12 cellular contexts compared by ENCODE assay signal in the genomic region with DNA sequence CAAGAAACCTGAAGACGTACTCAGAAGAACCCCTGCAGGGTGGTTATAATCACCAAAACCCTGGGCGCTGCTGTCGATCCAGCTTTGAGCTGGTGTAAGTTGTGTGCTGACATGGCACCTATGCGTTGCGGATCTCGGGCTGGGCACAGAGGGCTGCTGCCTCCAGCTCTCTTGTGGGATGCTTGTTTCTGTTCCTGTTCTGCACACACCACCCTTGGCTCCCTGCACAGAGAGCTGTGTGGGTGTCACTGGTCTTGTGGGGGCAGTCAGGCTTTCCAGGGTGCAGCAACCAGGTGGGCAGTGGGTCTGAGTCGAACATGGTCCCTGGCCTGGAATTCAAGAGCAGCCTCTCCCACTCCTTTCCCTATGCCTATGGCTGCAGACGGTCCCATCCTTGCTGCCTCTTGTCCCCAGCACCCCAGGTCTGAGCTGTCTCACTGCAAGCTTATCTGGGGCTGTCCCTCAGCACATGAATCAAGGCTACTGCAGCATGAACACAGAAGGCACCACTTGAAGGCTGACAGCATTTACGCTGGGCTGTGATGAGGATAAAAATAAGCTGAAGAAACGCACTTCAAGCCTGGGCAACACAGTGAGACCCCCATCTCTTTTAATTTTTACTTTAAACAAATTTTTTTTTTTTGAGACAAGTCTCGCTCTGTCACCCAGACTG. TPM values are rescaled to one million over a fixed set of nuclear protein-coding genes. Genes with fewer than 3 reads are reported as not detected.
A peak's percentile ranks its signal among the peaks of the same experiment; 100 is the strongest.
DNase-seq lines count a peak whose midpoint lies in the region; ATAC-seq and TF ChIP-seq lines count a peak whose summit lies in the region.
"Had no signal": no experiment of that assay in that cellular context is flagged by ENCODE, and none has a peak within 500 bp of the region (broad histone marks: within the 10 kb centered on the region; RNA-seq: fewer than 3 reads in every experiment).

No MANE protein-coding gene starts in this region.

- no peak overlapping the region for H4K8ac ChIP-seq in trophoblast cell (ENCODE audit: low read depth, low read length)

- H3K79me1 ChIP-seq in trophoblast cell (ENCODE audit: low read length) = no peaks in the 10 kb centered on the region

- no peak overlapping the region for H2BK120ac ChIP-seq in trophoblast cell (ENCODE audit: insufficient read depth, low read length, poor library complexity)

- H3K9me3 ChIP-seq in trophoblast cell (ENCODE audit: insufficient read depth, low read depth, low read length) (peaks cover 1% of the 10 kb centered on the region), Peyer's patch (no peaks in the 10 kb centered on the region)
- H3K9me3 ChIP-seq: ascending aorta had no signal

- no peak overlapping the region for H2AK5ac ChIP-seq in trophoblast cell (ENCODE audit: low read length)

- ATAC-seq in activated T-cell treated with anti-CD3 and anti-CD28 coated beads, Interleukin-2, amount 50 U/mL, for 72 hours (replicated peaks in 1 of 2) = no peak
- no peak for ATAC-seq in effector memory CD8-positive, alpha-beta T cell (replicated peaks)
- ATAC-seq in GM21825 (IDR thresholded peaks at IDR 0.05; ENCODE audit: unreplicated experiment) = no peak

- H3K4me1 Mint-ChIP-seq in activated T-cell treated with anti-CD3 and anti-CD28 coated beads, Interleukin-2, amount 50 U/mL, for 72 hours (ENCODE audit: low read depth) = peaks cover 21% of the 10 kb centered on the region
- peaks cover 17 to 35% of the 10 kb centered on the region in 2 donors for H3K4me1 Mint-ChIP-seq in effector memory CD8-positive, alpha-beta T cell (ENCODE audit: low read depth in 2 of 2)

- H3K27me3 Mint-ChIP-seq in activated T-cell treated with anti-CD3 and anti-CD28 coated beads, Interleukin-2, amount 50 U/mL, for 72 hours (ENCODE audit: low read depth) = no peaks in the 10 kb centered on the region
- no peaks in the 10 kb centered on the region for H3K27me3 Mint-ChIP-seq in effector memory CD8-positive, alpha-beta T cell
- H3K27me3 Mint-ChIP-seq: stimulated activated naive CD8-positive, alpha-beta T cell treated with anti-CD3 and anti-CD28 coated beads, Interleukin-15, Interleukin-2, amounts not matched to agents 100 ng/mL and 50 ng/mL, for 24 hours had no signal

- H3K79me2 ChIP-seq in trophoblast cell (ENCODE audit: control insufficient read depth, insufficient read depth, low read length, poor library complexity) = no peaks in the 10 kb centered on the region

- no peak overlapping the region for H3K23ac ChIP-seq in trophoblast cell (ENCODE audit: low read length)

- H3K36me3 ChIP-seq in trophoblast cell (ENCODE audit: control insufficient read depth in 1 of 2, insufficient read depth in 2 of 2, low read length in 2 of 2) (peaks cover 80 to 82% of the 10 kb centered on the region in 2 experiments), Peyer's patch (peaks cover 0 to 56% (median 0%) of the 10 kb centered on the region in 3 donors)

- no peak overlapping the region for H3K18ac ChIP-seq in trophoblast cell (ENCODE audit: low read length)

- no peak overlapping the region for H3K27ac ChIP-seq in trophoblast cell (ENCODE audit: low read depth, low read length)
- no peak overlapping the region for H3K27ac ChIP-seq in Peyer's patch
- H3K27ac ChIP-seq: ascending aorta, WERI-Rb-1 had no signal

- no peak overlapping the region for H3K4me3 Mint-ChIP-seq in activated T-cell treated with anti-CD3 and anti-CD28 coated beads, Interleukin-2, amount 50 U/mL, for 72 hours
- no peak overlapping the region for H3K4me3 Mint-ChIP-seq in effector memory CD8-positive, alpha-beta T cell
- H3K4me3 Mint-ChIP-seq: stimulated activated naive CD8-positive, alpha-beta T cell treated with anti-CD3 and anti-CD28 coated beads, Interleukin-15, Interleukin-2, amounts not matched to agents 100 ng/mL and 50 ng/mL, for 24 hours had no signal

- peak overlapping the region; percentile 15 for H4K12ac ChIP-seq in trophoblast cell (ENCODE audit: low read depth, low read length)

- whole genome bisulfite sequencing in trophoblast cell (ENCODE audit: extremely low coverage, insufficient coverage, insufficient read length) = no CpG with 5 or more reads among the region's 11 CpGs

- no peak for DNase-seq in activated T-cell treated with anti-CD3 and anti-CD28 coated beads, Interleukin-2, amount 50 U/mL, for 72 hours
- DNase-seq in activated T-cell treated with anti-CD3 and anti-CD28 coated beads for 4 hours = no peak
- DNase-seq in MV-4-11 (lab: John Stamatoyannopoulos, UW) = peak; percentile 37
- DNase-seq in effector memory CD8-positive, alpha-beta T cell = no peak
- no peak for DNase-seq in trophoblast cell
- no peak for DNase-seq in Peyer's patch
- DNase-seq in SIG-M5 treated with dmso at 0.1 percent for 504 hours (lab: John Stamatoyannopoulos, UW; ENCODE audit: unreplicated experiment) = no peak
- DNase-seq: NCI-H1436 treated with DMSO at 0.1 percent for 48 hours, WERI-Rb-1 had no signal

- H3K27ac Mint-ChIP-seq in activated T-cell treated with anti-CD3 and anti-CD28 coated beads, Interleukin-2, amount 50 U/mL, for 72 hours = peak overlapping the region; percentile 60
- peak overlapping the region; percentile 41 to 81 for H3K27ac Mint-ChIP-seq in effector memory CD8-positive, alpha-beta T cell
- H3K27ac Mint-ChIP-seq: stimulated activated naive CD8-positive, alpha-beta T cell treated with anti-CD3 and anti-CD28 coated beads, Interleukin-15, Interleukin-2, amounts not matched to agents 100 ng/mL and 50 ng/mL, for 24 hours had no signal

- peaks cover 9 to 21% of the 10 kb centered on the region in 2 donors for H3K36me3 Mint-ChIP-seq in activated T-cell treated with anti-CD3 and anti-CD28 coated beads, Interleukin-2, amount 50 U/mL, for 72 hours (ENCODE audit: insufficient read depth in 2 of 2)
- peaks cover 82% of the 10 kb centered on the region for H3K36me3 Mint-ChIP-seq in effector memory CD8-positive, alpha-beta T cell (ENCODE audit: insufficient read depth)

- H3K4me1 ChIP-seq in trophoblast cell (ENCODE audit: control insufficient read depth in 1 of 2, insufficient read depth in 2 of 2, low read length in 2 of 2) (no peaks in the 10 kb centered on the region), Peyer's patch (peaks cover 0 to 4% (median 0%) of the 10 kb centered on the region in 4 donors)
- H3K4me1 ChIP-seq: ascending aorta had no signal

- H3K4me2 ChIP-seq in trophoblast cell (ENCODE audit: low read length) = no peak overlapping the region

- no peak for TF ChIP-seq POLR2A in Peyer's patch (IDR thresholded peaks at IDR 0.05)

- no peak overlapping the region for H4K91ac ChIP-seq in trophoblast cell (ENCODE audit: low read depth, low read length)

- H3K14ac ChIP-seq in trophoblast cell (ENCODE audit: low read length) = no peak overlapping the region

- no peak overlapping the region for H2BK12ac ChIP-seq in trophoblast cell (ENCODE audit: low read length)

- no peak overlapping the region for H2AFZ ChIP-seq in trophoblast cell (ENCODE audit: insufficient read depth, low read length, poor library complexity)

- H2BK5ac ChIP-seq in trophoblast cell (ENCODE audit: low read depth, low read length, poor library complexity) = no peak overlapping the region

- H3K9me3 Mint-ChIP-seq in activated T-cell treated with anti-CD3 and anti-CD28 coated beads, Interleukin-2, amount 50 U/mL, for 72 hours = no peaks in the 10 kb centered on the region
- no peaks in the 10 kb centered on the region for H3K9me3 Mint-ChIP-seq in effector memory CD8-positive, alpha-beta T cell
- H3K9me3 Mint-ChIP-seq: stimulated activated naive CD8-positive, alpha-beta T cell treated with anti-CD3 and anti-CD28 coated beads, Interleukin-15, Interleukin-2, amounts not matched to agents 100 ng/mL and 50 ng/mL, for 24 hours had no signal

- H3K4ac ChIP-seq in trophoblast cell (ENCODE audit: low read depth, low read length) = no peak overlapping the region

- H3K9ac ChIP-seq in trophoblast cell (ENCODE audit: low read length) = no peak overlapping the region

- TF ChIP-seq CTCF in Peyer's patch (IDR thresholded peaks at IDR 0.05) = no peak

- no peak overlapping the region for H3K4me3 ChIP-seq in trophoblast cell (ENCODE audit: low read depth, low read length)
- no peak overlapping the region for H3K4me3 ChIP-seq in Peyer's patch
- H3K4me3 ChIP-seq: ascending aorta had no signal

- no peaks in the 10 kb centered on the region for H3K27me3 ChIP-seq in trophoblast cell (ENCODE audit: insufficient read depth, low read length)
- no peaks in the 10 kb centered on the region for H3K27me3 ChIP-seq in Peyer's patch
- H3K27me3 ChIP-seq: ascending aorta had no signal

RNA-seq across cellular contexts. Expression of a gene that starts 20.1 kb away (rescaled TPM):
- 10 to 100 TPM; 27.1 to 31.1 TPM for total RNA-seq in activated T-cell treated with anti-CD3 and anti-CD28 coated beads, Interleukin-2, amount 50 U/mL, for 72 hours
- polyA plus RNA-seq in trophoblast cell (2013) = 5.9 and 6.3 TPM in 2 replicates
- 100 to 1,000 TPM in 3 of 4 donors, 10 to 100 TPM in 1; 59.0 to 270 (median 125) TPM for total RNA-seq in Peyer's patch

RNA-seq across cellular contexts. Expression of a gene that starts 20.8 kb away (rescaled TPM):
- 1 to 10 TPM; 4.7 to 6.5 TPM for total RNA-seq in activated T-cell treated with anti-CD3 and anti-CD28 coated beads, Interleukin-2, amount 50 U/mL, for 72 hours
- polyA plus RNA-seq in trophoblast cell (2013) = 4.8 TPM in 2 replicates
- total RNA-seq in Peyer's patch = 10 to 100 TPM; 14.9 to 45.9 (median 27.9) TPM

RNA-seq across cellular contexts. Expression of a gene that starts 40.0 kb away (rescaled TPM):
- 1 to 10 TPM; 6.1 to 6.5 TPM for total RNA-seq in activated T-cell treated with anti-CD3 and anti-CD28 coated beads, Interleukin-2, amount 50 U/mL, for 72 hours
- polyA plus RNA-seq in trophoblast cell (2013) = 7.8 and 8.1 TPM in 2 replicates
- 10 to 100 TPM; 19.0 to 44.7 (median 36.7) TPM for total RNA-seq in Peyer's patch

RNA-seq across cellular contexts. Expression of a gene that starts 55.0 kb away (rescaled TPM):
- total RNA-seq in activated T-cell treated with anti-CD3 and anti-CD28 coated beads, Interleukin-2, amount 50 U/mL, for 72 hours = 10 to 100 TPM; 66.6 to 83.2 TPM
- 30.9 and 32.0 TPM in 2 replicates for polyA plus RNA-seq in trophoblast cell (2013)
- total RNA-seq in Peyer's patch = 100 to 1,000 TPM in 3 of 4 donors, 10 to 100 TPM in 1; 97.9 to 198 (median 158) TPM
